8 cellular contexts compared by ENCODE assay signal in genomic region chr1:148263906-148264255, GRCh38.
DNase-seq lines count a peak whose midpoint lies in the region; ATAC-seq and TF ChIP-seq lines count a peak whose summit lies in the region.

No MANE protein-coding gene starts in this region.

- H3K9me3 ChIP-seq in ES-I3 (ENCODE audit: control insufficient read depth, insufficient read depth, low read length) (no peaks in the 10 kb centered on the region), Karpas-422 (ENCODE audit: low read length) (no peaks in the 10 kb centered on the region), colonic mucosa (no peaks in the 10 kb centered on the region)

- no peaks in the 10 kb centered on the region for H3K9me2 ChIP-seq in Karpas-422 (replicated peaks; ENCODE audit: insufficient read depth, low read length)

- H3K4me3 ChIP-seq in Karpas-422 (ENCODE audit: low read length) (peak overlapping the region; percentile 78), colonic mucosa (peak overlapping the region; percentile 47)

- intact Hi-C loops in colonic mucosa (cut with DNase I): loop anchor here (10.0 kb wide), 1 partner anchor 71 kb away; no protein-coding TSS in a partner anchor

- no peaks in the 10 kb centered on the region for H3K27me3 ChIP-seq in Karpas-422 (ENCODE audit: low read length)
- no peaks in the 10 kb centered on the region for H3K27me3 ChIP-seq in colonic mucosa

- no peaks in the 10 kb centered on the region for H3K79me2 ChIP-seq in Karpas-422 (ENCODE audit: low read length)

- DNase-seq in Karpas-422: no peak
- no peak for DNase-seq in colonic mucosa
- DNase-seq in natural killer cell treated with Interleukin-12 subunit alpha and Interleukin-12 subunit beta and Interleukin-15 and Interleukin-18, amount 100 ng/mL, for 72 hours (ENCODE audit: low spot score): no peak
- no peak for DNase-seq in substantia nigra (lab: John Stamatoyannopoulos, UW)
- DNase-seq in GM10266 (ENCODE audit: extremely low spot score): no peak
- no peak for DNase-seq in GM19240 (ENCODE audit: insufficient read length, low spot score)
- DNase-seq in RKO (ENCODE audit: low spot score): no peak

- H3K4me1 ChIP-seq in ES-I3 (ENCODE audit: insufficient read depth, low read length) (no peaks in the 10 kb centered on the region; the same call in 1 of the 2 replicates), Karpas-422 (ENCODE audit: low read length) (peaks cover 17% of the 10 kb centered on the region), colonic mucosa (no peaks in the 10 kb centered on the region)

- H3K4me3 Mint-ChIP-seq in natural killer cell treated with Interleukin-12 subunit alpha and Interleukin-12 subunit beta and Interleukin-15 and Interleukin-18, amount 100 ng/mL, for 72 hours: peak overlapping the region; percentile 86

- H3K36me3 ChIP-seq in ES-I3 (ENCODE audit: insufficient read depth, low read length): no peaks in the 10 kb centered on the region
- H3K36me3 ChIP-seq in Karpas-422 (ENCODE audit: insufficient read depth, low read length): no peaks in the 10 kb centered on the region
- no peaks in the 10 kb centered on the region for H3K36me3 ChIP-seq in colonic mucosa

- H3K36me3 Mint-ChIP-seq in natural killer cell treated with Interleukin-12 subunit alpha and Interleukin-12 subunit beta and Interleukin-15 and Interleukin-18, amount 100 ng/mL, for 72 hours: no peaks in the 10 kb centered on the region

- H3K9me3 Mint-ChIP-seq in natural killer cell treated with Interleukin-12 subunit alpha and Interleukin-12 subunit beta and Interleukin-15 and Interleukin-18, amount 100 ng/mL, for 72 hours: no peaks in the 10 kb centered on the region

- H3K27ac ChIP-seq in Karpas-422 (ENCODE audit: low read length): 0 out of 2 replicates have a peak overlapping the region, but pooled peaks have one; percentile 19
- H3K27ac ChIP-seq in colonic mucosa: peak overlapping the region; percentile 74
- no peak overlapping the region for H3K27ac ChIP-seq in substantia nigra (ENCODE audit: low read depth, low read length, poor library complexity, severe bottlenecking)

- H3K27me3 Mint-ChIP-seq in natural killer cell treated with Interleukin-12 subunit alpha and Interleukin-12 subunit beta and Interleukin-15 and Interleukin-18, amount 100 ng/mL, for 72 hours: peaks cover 10 to 22% of the 10 kb centered on the region in 2 donors

- H3K4me2 ChIP-seq in Karpas-422 (ENCODE audit: low read depth, low read length, poor library complexity, severe bottlenecking): peak overlapping the region; percentile 88

- H4K20me1 ChIP-seq in Karpas-422 (ENCODE audit: insufficient read depth, low read depth, low read length): no peaks in the 10 kb centered on the region

- H3K27ac Mint-ChIP-seq in natural killer cell treated with Interleukin-12 subunit alpha and Interleukin-12 subunit beta and Interleukin-15 and Interleukin-18, amount 100 ng/mL, for 72 hours: peak overlapping the region; percentile 76 to 82

- ATAC-seq in natural killer cell treated with Interleukin-12 subunit alpha and Interleukin-12 subunit beta and Interleukin-15 and Interleukin-18, amount 100 ng/mL, for 72 hours: no peak

- peaks cover 18 to 21% of the 10 kb centered on the region in 2 donors for H3K4me1 Mint-ChIP-seq in natural killer cell treated with Interleukin-12 subunit alpha and Interleukin-12 subunit beta and Interleukin-15 and Interleukin-18, amount 100 ng/mL, for 72 hours (ENCODE audit: low read depth in 2 of 2)

- peak overlapping the region; percentile 88 for H2AFZ ChIP-seq in Karpas-422 (ENCODE audit: low read length)

- TF ChIP-seq CTCF in colonic mucosa (IDR thresholded peaks at IDR 0.05) (no peak), GM10266 (IDR thresholded peaks at IDR 0.05; ENCODE audit: control insufficient read depth, insufficient read depth, low read depth, missing control alignments) (no peak)

- H3K9ac ChIP-seq in ES-I3 (ENCODE audit: low read depth, low read length): peak overlapping the region; percentile 68
- H3K9ac ChIP-seq in Karpas-422 (ENCODE audit: low read length): peak overlapping the region; percentile 74
- H3K9ac ChIP-seq in colonic mucosa (ENCODE audit: low read depth in 2 of 2, low read length in 2 of 2): peak overlapping the region in 1 of 2 donors; percentile 84
